ENCODE assay signal across 8 cellular contexts in the genomic region with DNA sequence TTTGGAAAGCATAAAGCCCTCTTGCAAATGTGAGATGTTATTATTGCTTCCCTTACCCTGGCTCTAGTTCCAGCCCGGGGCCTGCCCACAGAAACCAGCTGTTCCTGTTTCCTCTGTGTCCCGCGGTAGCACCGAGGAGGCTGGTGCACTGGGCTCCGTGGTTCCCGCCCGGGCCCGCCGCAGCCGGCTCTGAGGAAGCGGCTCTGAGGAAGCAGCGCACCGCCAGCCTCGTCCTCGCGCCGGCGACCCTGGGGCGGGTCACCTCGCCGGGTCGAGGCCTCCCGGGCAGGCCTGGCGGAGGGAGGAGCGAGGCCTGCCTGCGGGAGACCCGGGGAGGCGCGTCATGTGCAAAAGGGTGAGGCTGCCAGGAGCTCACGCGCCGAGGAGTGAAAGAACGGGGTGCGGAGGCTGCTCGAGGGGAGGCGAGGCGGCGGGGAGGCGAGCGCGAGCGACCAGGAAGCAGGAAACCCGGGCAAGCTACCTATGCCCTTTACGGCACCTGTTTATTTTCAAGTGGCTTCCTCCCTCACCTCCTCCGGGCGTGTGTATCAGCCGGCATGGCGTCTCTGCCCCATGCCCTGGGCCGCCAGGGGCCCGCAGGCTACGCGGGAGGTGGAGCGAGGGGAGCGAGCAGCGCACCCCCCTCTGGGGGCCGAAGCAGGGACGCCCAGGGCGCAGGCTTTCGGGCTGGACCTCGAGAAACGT.
A peak's percentile ranks its signal among the peaks of the same experiment; 100 is the strongest.
DNase-seq lines count a peak whose midpoint lies in the region; ATAC-seq, FAIRE-seq and TF ChIP-seq lines count a peak whose summit lies in the region.

No MANE protein-coding gene starts in this region.

- H3K4me1 ChIP-seq in CD8-positive, alpha-beta T cell (ENCODE audit: insufficient read depth, low read length), result peaks cover 8% of the 10 kb centered on the region
- H3K4me1 ChIP-seq in iPS-20b (ENCODE audit: insufficient read depth, low read length) (no peaks in the 10 kb centered on the region), small intestine (ENCODE audit: control insufficient read depth in 2 of 2, insufficient read depth in 1 of 2, low read depth in 1 of 2, low read length in 1 of 2) (no peaks in the 10 kb centered on the region)

- no peaks in the 10 kb centered on the region for H3K27me3 ChIP-seq in CD8-positive, alpha-beta T cell (ENCODE audit: insufficient read depth, low read length)
- peaks cover 17% of the 10 kb centered on the region; the same call in 1 of the 2 replicates for H3K27me3 ChIP-seq in iPS-20b (ENCODE audit: insufficient read depth, low read length)
- no peaks in the 10 kb centered on the region for H3K27me3 ChIP-seq in small intestine (ENCODE audit: control insufficient read depth in 2 of 2, insufficient read depth in 2 of 2, low read length in 2 of 2)

- FAIRE-seq in small intestine (lab: Jason Lieb, UNC), result no peak

- no peak overlapping the region; the same call in 1 of the 2 replicates for H3K9ac ChIP-seq in iPS-20b (ENCODE audit: low read depth, low read length)

- H3K9me3 Mint-ChIP-seq in CD8-positive, alpha-beta T cell, result peaks cover 8% of the 10 kb centered on the region
- peaks cover 0 to 6% (median 0%) of the 10 kb centered on the region in 5 experiments for H3K9me3 Mint-ChIP-seq in brain

- 0 to 1% (median 1%) methylated on average over 58 to 61 of the region's 61 CpGs for WGBS in small intestine, 3 donors

- peak overlapping the region; percentile 62 for H3K27ac ChIP-seq in CD8-positive, alpha-beta T cell (ENCODE audit: low read depth, low read length)
- H3K27ac ChIP-seq in iPS-20b (ENCODE audit: low read length), result no peak overlapping the region
- peak overlapping the region; percentile 45 to 62 for H3K27ac ChIP-seq in small intestine (ENCODE audit: low read depth in 1 of 2, low read length in 1 of 2)

- peak overlapping the region; percentile 83 for H3K4me3 ChIP-seq in CD8-positive, alpha-beta T cell (ENCODE audit: low read depth, low read length)
- H3K4me3 ChIP-seq in iPS-20b (ENCODE audit: low read length) (peak overlapping the region; percentile 48; the same call in 1 of the 2 replicates), small intestine (ENCODE audit: low read depth in 1 of 2, low read length in 2 of 2) (peak overlapping the region; percentile 50 to 69)

- peak overlapping the region; percentile 84 for H3K4me3 Mint-ChIP-seq in CD8-positive, alpha-beta T cell
- peak overlapping the region in 3 of 5 experiments; percentile 37 to 70 (median 38) for H3K4me3 Mint-ChIP-seq in brain

- H3K36me3 Mint-ChIP-seq in CD8-positive, alpha-beta T cell, result peaks cover 13% of the 10 kb centered on the region
- no peaks in the 10 kb centered on the region for H3K36me3 Mint-ChIP-seq in brain

- intact Hi-C loops in CD8-positive, alpha-beta T cell (cut with DNase I, micrococcal nuclease), result loop anchor here (1.0 to 10.0 kb wide), 5 partner anchors 156 to 395 kb away; a partner anchor contains a TSS

- no peaks in the 10 kb centered on the region for H3K36me3 ChIP-seq in CD8-positive, alpha-beta T cell (ENCODE audit: insufficient read depth, low read length)
- H3K36me3 ChIP-seq in iPS-20b (ENCODE audit: insufficient read depth, low read depth, low read length), result no peaks in the 10 kb centered on the region
- no peaks in the 10 kb centered on the region for H3K36me3 ChIP-seq in small intestine (ENCODE audit: control insufficient read depth in 2 of 2, insufficient read depth in 2 of 2, low read length in 2 of 2)

- POLR2A ChIA-PET in CD8-positive, alpha-beta T cell (lab: Charles Lee), result interaction anchor here (0.6 to 1.9 kb wide), 8 partner anchors 21 to 451 kb away, joined by 3 to 10 read pairs (median 3); a partner anchor contains a TSS

- ATAC-seq in CD8-positive, alpha-beta T cell, result peak; percentile 84
- ATAC-seq in GM19395 (IDR thresholded peaks at IDR 0.05; ENCODE audit: unreplicated experiment) (peak; percentile 81), HG03571 (IDR thresholded peaks at IDR 0.05; ENCODE audit: unreplicated experiment) (peak; percentile 76)

- DNase-seq in CD8-positive, alpha-beta T cell, result peak; percentile 9 to 82 (median 41)
- peak; percentile 13 for DNase-seq in T-helper 9 cell
- peak; percentile 71 for DNase-seq in small intestine
- DNase-seq in NCI-H2107 (lab: John Stamatoyannopoulos, UW), result no peak

- H3K4me1 Mint-ChIP-seq in CD8-positive, alpha-beta T cell (ENCODE audit: low read depth), result peaks cover 15% of the 10 kb centered on the region
- H3K4me1 Mint-ChIP-seq in brain, result peaks cover 15% of the 10 kb centered on the region

- CTCF ChIA-PET in CD8-positive, alpha-beta T cell (lab: Charles Lee), result interaction anchor here (0.9 to 1.5 kb wide), 3 partner anchors 66 to 391 kb away, joined by 4 to 5 read pairs (median 4); no protein-coding TSS in a partner anchor

- H3K27me3 Mint-ChIP-seq in CD8-positive, alpha-beta T cell (ENCODE audit: low read depth), result no peaks in the 10 kb centered on the region
- peaks cover 10% of the 10 kb centered on the region for H3K27me3 Mint-ChIP-seq in brain

- H3K9me3 ChIP-seq in CD8-positive, alpha-beta T cell (ENCODE audit: low read length), result no peaks in the 10 kb centered on the region
- no peaks in the 10 kb centered on the region for H3K9me3 ChIP-seq in iPS-20b (ENCODE audit: insufficient read depth, low read depth, low read length)
- no peaks in the 10 kb centered on the region for H3K9me3 ChIP-seq in small intestine (ENCODE audit: control insufficient read depth, low read depth)

- TF ChIP-seq CTCF in CD8-positive, alpha-beta T cell (IDR thresholded peaks at IDR 0.05), result no peak
- no peak for TF ChIP-seq CTCF in brain (conservative IDR thresholded peaks at IDR 0.05)

- H3K27ac Mint-ChIP-seq in CD8-positive, alpha-beta T cell, result peak overlapping the region; percentile 89
- no peak overlapping the region for H3K27ac Mint-ChIP-seq in brain
